In genomic region chr19:6271721-6272410, GRCh38 we compare ENCODE assay signal across 1 cellular context.
TF ChIP-seq lines count a peak whose summit lies in the region.

No MANE protein-coding gene starts in this region.

TF ChIP-seq in IMR-90, 13 proteins besides CTCF, POLR2A, EP300 and RAD21 (continued from another document):
- TF ChIP-seq, protein P1, sequence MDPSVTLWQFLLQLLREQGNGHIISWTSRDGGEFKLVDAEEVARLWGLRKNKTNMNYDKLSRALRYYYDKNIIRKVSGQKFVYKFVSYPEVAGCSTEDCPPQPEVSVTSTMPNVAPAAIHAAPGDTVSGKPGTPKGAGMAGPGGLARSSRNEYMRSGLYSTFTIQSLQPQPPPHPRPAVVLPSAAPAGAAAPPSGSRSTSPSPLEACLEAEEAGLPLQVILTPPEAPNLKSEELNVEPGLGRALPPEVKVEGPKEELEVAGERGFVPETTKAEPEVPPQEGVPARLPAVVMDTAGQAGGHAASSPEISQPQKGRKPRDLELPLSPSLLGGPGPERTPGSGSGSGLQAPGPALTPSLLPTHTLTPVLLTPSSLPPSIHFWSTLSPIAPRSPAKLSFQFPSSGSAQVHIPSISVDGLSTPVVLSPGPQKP (IDR thresholded peaks at IDR 0.05; ENCODE audit: borderline replicate concordance, low read depth, low read length), result no peak
